Comparison of ENCODE assay signal across 43 cellular contexts in the genomic region with DNA sequence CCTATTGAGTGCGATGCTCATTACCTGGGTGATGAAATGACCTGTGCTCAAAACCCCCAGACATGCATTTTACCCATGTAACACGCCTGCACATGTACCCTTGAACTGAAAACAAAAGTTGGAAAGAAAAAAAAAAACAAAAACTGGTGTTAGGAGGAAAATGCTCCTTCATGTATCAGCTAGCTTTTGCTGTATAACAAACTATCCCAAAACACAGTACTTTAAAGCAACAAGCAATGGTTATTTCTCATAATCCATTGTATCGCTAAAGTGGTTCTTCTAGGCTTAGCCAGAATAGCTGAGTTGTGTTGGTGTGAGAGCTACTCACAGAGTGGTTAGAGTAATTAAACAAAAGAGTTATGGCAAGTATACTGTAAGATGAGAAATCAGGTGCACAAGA. TPM values are rescaled to one million over a fixed set of nuclear protein-coding genes. Genes with fewer than 3 reads are reported as not detected.
"Had no signal": no experiment of that assay in that cellular context is flagged by ENCODE, and none has a peak within 500 bp of the region (broad histone marks: within the 10 kb centered on the region; RNA-seq: fewer than 3 reads in every experiment).

No MANE protein-coding gene starts in this region.

- H3K4me1 ChIP-seq: adrenal gland, ascending aorta, breast epithelium had no signal

- H3K27ac ChIP-seq: adrenal gland, ascending aorta, body of pancreas, brain microvascular endothelial cell, breast epithelium, cardiac muscle cell had no signal

- ATAC-seq: activated naive CD4-positive, alpha-beta T cell treated with anti-CD3 and anti-CD28 coated beads, Interleukin-2, amount 50 U/mL, for 72 hours; activated naive CD8-positive, alpha-beta T cell treated with anti-CD3 and anti-CD28 coated beads, Interleukin-2, amount 50 U/mL, for 24 hours; activated T-cell treated with anti-CD3 and anti-CD28 coated beads, Interleukin-2, amount 50 U/mL, for 4 hours; activated T-cell treated with anti-CD3 and anti-CD28 coated beads, Interleukin-2, amount 50 U/mL, for 72 hours; activated T-helper 17 cell treated with anti-CD3 and anti-CD28 coated beads, Interleukin-2, amount 50 U/mL, for 72 hours; body of pancreas had no signal

- H3K27me3 Mint-ChIP-seq: activated naive CD8-positive, alpha-beta T cell treated with anti-CD3 and anti-CD28 coated beads for 36 hours; activated naive CD8-positive, alpha-beta T cell treated with anti-CD3 and anti-CD28 coated beads, Interleukin-2, amount 50 U/mL, for 24 hours; brain had no signal

- H3K27me3 ChIP-seq: adrenal gland, ascending aorta, body of pancreas, brain microvascular endothelial cell, breast epithelium had no signal

- H3K27ac Mint-ChIP-seq: activated naive CD4-positive, alpha-beta T cell treated with anti-CD3 and anti-CD28 coated beads for 36 hours; activated naive CD4-positive, alpha-beta T cell treated with anti-CD3 and anti-CD28 coated beads, Interleukin-2, amount 10 ng/mL, durations not matched to agents 7 days and 5 days; activated naive CD4-positive, alpha-beta T cell treated with anti-CD3 and anti-CD28 coated beads, Interleukin-2, amount 50 U/mL, for 72 hours; activated naive CD8-positive, alpha-beta T cell; activated naive CD8-positive, alpha-beta T cell treated with anti-CD3 and anti-CD28 coated beads for 36 hours; activated naive CD8-positive, alpha-beta T cell treated with anti-CD3 and anti-CD28 coated beads, Interleukin-2, amount 10 ng/mL, durations not matched to agents 7 days and 5 days; activated naive CD8-positive, alpha-beta T cell treated with anti-CD3 and anti-CD28 coated beads, Interleukin-2, amount 50 U/mL, for 24 hours; activated T-cell treated with anti-CD3 and anti-CD28 coated beads, Interleukin-2, amount 50 U/mL, for 24 hours; activated T-cell treated with anti-CD3 and anti-CD28 coated beads, Interleukin-2, amount 50 U/mL, for 72 hours; activated T-helper 1 cell treated with anti-CD3 and anti-CD28 coated beads, Interleukin-12 subunit alpha, Interleukin-12 subunit beta, Interleukin-2, Interleukin-4 antibody, amounts not matched to agents 30 ng/mL and 10 ng/mL and 1 ng/mL, durations not matched to agents 14 hours and 24 hours and 36 hours; activated T-helper 17 cell treated with anti-CD3 and anti-CD28 coated beads, Interleukin-2, amount 50 U/mL, for 72 hours; activated T-helper 2 cell treated with anti-CD3 and anti-CD28 coated beads, Interferon-gamma antibody, Interleukin-2, Interleukin-4, amounts not matched to agents 10 μg/mL and 5 μg/mL and 100 μg/mL, durations not matched to agents 14 hours and 24 hours and 36 hours; brain had no signal

- H3K36me3 Mint-ChIP-seq: activated naive CD4-positive, alpha-beta T cell treated with anti-CD3 and anti-CD28 coated beads, Interleukin-2, amount 10 ng/mL, durations not matched to agents 7 days and 5 days; activated naive CD4-positive, alpha-beta T cell treated with anti-CD3 and anti-CD28 coated beads, Interleukin-2, amount 50 U/mL, for 24 hours; activated naive CD8-positive, alpha-beta T cell; activated naive CD8-positive, alpha-beta T cell treated with anti-CD3 and anti-CD28 coated beads for 36 hours; activated naive CD8-positive, alpha-beta T cell treated with anti-CD3 and anti-CD28 coated beads, Interleukin-2, amount 10 ng/mL, durations not matched to agents 7 days and 5 days; brain had no signal

- H3K9me3 ChIP-seq: adrenal gland, ascending aorta, body of pancreas, breast epithelium had no signal

- H3K9me3 Mint-ChIP-seq: activated naive CD4-positive, alpha-beta T cell treated with anti-CD3 and anti-CD28 coated beads for 36 hours; activated naive CD4-positive, alpha-beta T cell treated with anti-CD3 and anti-CD28 coated beads, Interleukin-2, amount 10 ng/mL, durations not matched to agents 7 days and 5 days; activated naive CD4-positive, alpha-beta T cell treated with anti-CD3 and anti-CD28 coated beads, Interleukin-2, amount 50 U/mL, for 24 hours; activated naive CD8-positive, alpha-beta T cell treated with anti-CD3 and anti-CD28 coated beads for 36 hours; activated naive CD8-positive, alpha-beta T cell treated with anti-CD3 and anti-CD28 coated beads, Interleukin-2, amount 10 ng/mL, durations not matched to agents 7 days and 5 days; activated naive CD8-positive, alpha-beta T cell treated with anti-CD3 and anti-CD28 coated beads, Interleukin-2, amount 50 U/mL, for 24 hours; activated T-cell treated with anti-CD3 and anti-CD28 coated beads, Interleukin-2, amount 50 U/mL, for 24 hours; activated T-helper 1 cell treated with anti-CD3 and anti-CD28 coated beads, Interleukin-12 subunit alpha, Interleukin-12 subunit beta, Interleukin-2, Interleukin-4 antibody, amounts not matched to agents 30 ng/mL and 10 ng/mL and 1 ng/mL, durations not matched to agents 14 hours and 24 hours and 36 hours; activated T-helper 17 cell treated with anti-CD3 and anti-CD28 coated beads, Interleukin-2, amount 50 U/mL, for 72 hours; activated T-helper 2 cell treated with anti-CD3 and anti-CD28 coated beads, Interferon-gamma antibody, Interleukin-2, Interleukin-4, amounts not matched to agents 10 μg/mL and 5 μg/mL and 100 μg/mL, durations not matched to agents 14 hours and 24 hours and 36 hours; central memory CD8-positive, alpha-beta T cell had no signal

- FAIRE-seq: astrocyte, bronchial epithelial cell had no signal

- H3K36me3 ChIP-seq: adrenal gland, ascending aorta, brain microvascular endothelial cell, breast epithelium, cardiac muscle cell had no signal

- H3K4me3 Mint-ChIP-seq: activated naive CD4-positive, alpha-beta T cell treated with anti-CD3 and anti-CD28 coated beads for 36 hours; activated naive CD4-positive, alpha-beta T cell treated with anti-CD3 and anti-CD28 coated beads, Interleukin-2, amount 10 ng/mL, durations not matched to agents 7 days and 5 days; activated naive CD4-positive, alpha-beta T cell treated with anti-CD3 and anti-CD28 coated beads, Interleukin-2, amount 50 U/mL, for 24 hours; activated naive CD8-positive, alpha-beta T cell; activated naive CD8-positive, alpha-beta T cell treated with anti-CD3 and anti-CD28 coated beads for 36 hours; activated naive CD8-positive, alpha-beta T cell treated with anti-CD3 and anti-CD28 coated beads, Interleukin-2, amount 10 ng/mL, durations not matched to agents 7 days and 5 days; activated naive CD8-positive, alpha-beta T cell treated with anti-CD3 and anti-CD28 coated beads, Interleukin-2, amount 50 U/mL, for 24 hours; activated T-cell treated with anti-CD3 and anti-CD28 coated beads, Interleukin-2, amount 50 U/mL, for 24 hours; activated T-cell treated with anti-CD3 and anti-CD28 coated beads, Interleukin-2, amount 50 U/mL, for 4 hours; activated T-cell treated with anti-CD3 and anti-CD28 coated beads, Interleukin-2, amount 50 U/mL, for 72 hours; activated T-helper 1 cell treated with anti-CD3 and anti-CD28 coated beads, Interleukin-12 subunit alpha, Interleukin-12 subunit beta, Interleukin-2, Interleukin-4 antibody, amounts not matched to agents 30 ng/mL and 10 ng/mL and 1 ng/mL, durations not matched to agents 14 hours and 24 hours and 36 hours; activated T-helper 17 cell treated with anti-CD3 and anti-CD28 coated beads, Interleukin-2, amount 50 U/mL, for 72 hours; brain; central memory CD8-positive, alpha-beta T cell had no signal

- DNase-seq: activated effector memory CD4-positive, alpha-beta T cell treated with anti-CD3 and anti-CD28 coated beads, Interleukin-2, amount 50 U/mL, for 16 hours; activated effector memory CD4-positive, alpha-beta T cell treated with Interleukin-2 at 50 U/mL for 16 hours; activated gamma-delta T cell; activated gamma-delta T cell treated with Interleukin-2 at 50 U/mL for 16 hours; activated naive CD4-positive, alpha-beta T cell; activated naive CD4-positive, alpha-beta T cell treated with anti-CD3 and anti-CD28 coated beads for 36 hours; activated naive CD4-positive, alpha-beta T cell treated with anti-CD3 and anti-CD28 coated beads, Interleukin-2, amount 10 ng/mL, durations not matched to agents 7 days and 5 days; activated naive CD4-positive, alpha-beta T cell treated with anti-CD3 and anti-CD28 coated beads, Interleukin-2, amount 50 U/mL, for 16 hours; activated naive CD4-positive, alpha-beta T cell treated with Interleukin-2 at 50 U/mL for 16 hours; activated naive CD8-positive, alpha-beta T cell treated with anti-CD3 and anti-CD28 coated beads for 36 hours; activated naive CD8-positive, alpha-beta T cell treated with anti-CD3 and anti-CD28 coated beads, Interleukin-2, amount 10 ng/mL, durations not matched to agents 7 days and 5 days; activated naive CD8-positive, alpha-beta T cell treated with anti-CD3 and anti-CD28 coated beads, Interleukin-2, amount 50 U/mL, for 24 hours; activated T-cell treated with anti-CD3 and anti-CD28 coated beads, Interleukin-2, amount 50 U/mL, for 1 hour; activated T-cell treated with anti-CD3 and anti-CD28 coated beads, Interleukin-2, amount 50 U/mL, for 24 hours; activated T-cell treated with anti-CD3 and anti-CD28 coated beads, Interleukin-2, amount 50 U/mL, for 4 hours; activated T-cell treated with anti-CD3 and anti-CD28 coated beads, Interleukin-2, amount 50 U/mL, for 48 hours; activated T-cell treated with anti-CD3 and anti-CD28 coated beads, Interleukin-2, amount 50 U/mL, for 72 hours; adrenal gland; amniotic stem cell; amygdala; anterior cingulate cortex; aorta; body of pancreas; brain microvascular endothelial cell; caudate nucleus; central memory CD4-positive, alpha-beta T cell; cerebellar nuclear complex had no signal

- H3K4me3 ChIP-seq: adrenal gland, ascending aorta, body of pancreas, breast epithelium, cardiac muscle cell had no signal

- H3K4me1 Mint-ChIP-seq: activated naive CD4-positive, alpha-beta T cell treated with anti-CD3 and anti-CD28 coated beads, Interleukin-2, amount 10 ng/mL, durations not matched to agents 7 days and 5 days; activated naive CD4-positive, alpha-beta T cell treated with anti-CD3 and anti-CD28 coated beads, Interleukin-2, amount 50 U/mL, for 24 hours; activated naive CD8-positive, alpha-beta T cell treated with anti-CD3 and anti-CD28 coated beads for 36 hours; activated naive CD8-positive, alpha-beta T cell treated with anti-CD3 and anti-CD28 coated beads, Interleukin-2, amount 10 ng/mL, durations not matched to agents 7 days and 5 days; activated naive CD8-positive, alpha-beta T cell treated with anti-CD3 and anti-CD28 coated beads, Interleukin-2, amount 50 U/mL, for 24 hours; activated T-helper 17 cell treated with anti-CD3 and anti-CD28 coated beads, Interleukin-2, amount 50 U/mL, for 72 hours; brain; central memory CD8-positive, alpha-beta T cell had no signal

RNA-seq across cellular contexts. Expression of a gene that starts 57.0 kb away (rescaled TPM):
- total RNA-seq: activated naive CD4-positive, alpha-beta T cell treated with anti-CD3 and anti-CD28 coated beads for 36 hours; activated naive CD4-positive, alpha-beta T cell treated with anti-CD3 and anti-CD28 coated beads, Interleukin-2, amount 50 U/mL, for 72 hours; activated naive CD8-positive, alpha-beta T cell treated with anti-CD3 and anti-CD28 coated beads for 36 hours; activated naive CD8-positive, alpha-beta T cell treated with anti-CD3 and anti-CD28 coated beads, Interleukin-2, amount 10 ng/mL, durations not matched to agents 7 days and 5 days; activated T-cell treated with anti-CD3 and anti-CD28 coated beads, Interleukin-2, amount 50 U/mL, for 4 hours; activated T-cell treated with anti-CD3 and anti-CD28 coated beads, Interleukin-2, amount 50 U/mL, for 72 hours; activated T-helper 1 cell treated with anti-CD3 and anti-CD28 coated beads, Interleukin-12 subunit alpha, Interleukin-12 subunit beta, Interleukin-2, Interleukin-4 antibody, amounts not matched to agents 30 ng/mL and 10 ng/mL and 1 ng/mL, durations not matched to agents 14 hours and 24 hours and 36 hours; activated T-helper 17 cell treated with anti-CD3 and anti-CD28 coated beads, Interleukin-2, amount 50 U/mL, for 72 hours; activated T-helper 2 cell treated with anti-CD3 and anti-CD28 coated beads, Interferon-gamma antibody, Interleukin-2, Interleukin-4, amounts not matched to agents 10 μg/mL and 5 μg/mL and 100 μg/mL, durations not matched to agents 14 hours and 24 hours and 36 hours; adrenal gland; aorta; ascending aorta; astrocyte; body of pancreas; breast epithelium; bronchial epithelial cell; cardiac muscle cell; cardiac septum; chondrocyte had no signal
- polyA plus RNA-seq: adipose tissue, adrenal gland, aorta, cardiac muscle cell had no signal
